Comparison of ENCODE assay signal across 14 cellular contexts in genomic region chr3:52070724-52071621, GRCh38. TPM values are rescaled to one million over a fixed set of nuclear protein-coding genes. Genes with fewer than 3 reads are reported as not detected.
DNase-seq lines count a peak whose midpoint lies in the region; ATAC-seq and TF ChIP-seq lines count a peak whose summit lies in the region.
"Had no signal": no experiment of that assay in that cellular context is flagged by ENCODE, and none has a peak within 500 bp of the region (broad histone marks: within the 10 kb centered on the region; RNA-seq: fewer than 3 reads in every experiment).

No MANE protein-coding gene starts in this region.

- 57 to 58% methylated on average over 22 of the region's 22 CpGs for WGBS in esophagus, 2 donors
- 68 to 79% (median 68%) methylated on average over 22 of the region's 22 CpGs for WGBS in ovary, 3 donors

- no peaks in the 10 kb centered on the region for H3K36me3 ChIP-seq in esophagus (ENCODE audit: control insufficient read depth in 2 of 2, insufficient read depth in 2 of 2, low read length in 1 of 2)
- H3K36me3 ChIP-seq in upper lobe of right lung: no peaks in the 10 kb centered on the region
- no peaks in the 10 kb centered on the region for H3K36me3 ChIP-seq in ovary

- H3K36me3 Mint-ChIP-seq in activated CD8-positive, alpha-beta T cell treated with anti-CD3 and anti-CD28 coated beads for 36 hours (ENCODE audit: low read depth): no peaks in the 10 kb centered on the region
- H3K36me3 Mint-ChIP-seq in activated CD8-positive, alpha-beta T cell treated with anti-CD3 and anti-CD28 coated beads, Interleukin-2, amount 10 ng/mL, durations not matched to agents 7 days and 5 days (ENCODE audit: low read depth): peaks cover 6% of the 10 kb centered on the region
- no peaks in the 10 kb centered on the region for H3K36me3 Mint-ChIP-seq in nephron (ENCODE audit: low read depth)

- no peaks in the 10 kb centered on the region for H3K9me3 Mint-ChIP-seq in activated CD8-positive, alpha-beta T cell treated with anti-CD3 and anti-CD28 coated beads for 36 hours
- no peaks in the 10 kb centered on the region for H3K9me3 Mint-ChIP-seq in activated CD8-positive, alpha-beta T cell treated with anti-CD3 and anti-CD28 coated beads, Interleukin-2, amount 10 ng/mL, durations not matched to agents 7 days and 5 days (ENCODE audit: insufficient read depth)
- H3K9me3 Mint-ChIP-seq in nephron: no peaks in the 10 kb centered on the region

- no peak overlapping the region for H3K27ac Mint-ChIP-seq in activated CD8-positive, alpha-beta T cell treated with anti-CD3 and anti-CD28 coated beads for 36 hours
- H3K27ac Mint-ChIP-seq in activated CD8-positive, alpha-beta T cell treated with anti-CD3 and anti-CD28 coated beads, Interleukin-2, amount 10 ng/mL, durations not matched to agents 7 days and 5 days: no peak overlapping the region
- peak overlapping the region; percentile 94 to 99 (median 97) for H3K27ac Mint-ChIP-seq in nephron

- H3K4me1 Mint-ChIP-seq in activated CD8-positive, alpha-beta T cell treated with anti-CD3 and anti-CD28 coated beads for 36 hours (ENCODE audit: low read depth): peaks cover 12% of the 10 kb centered on the region
- H3K4me1 Mint-ChIP-seq in activated CD8-positive, alpha-beta T cell treated with anti-CD3 and anti-CD28 coated beads, Interleukin-2, amount 10 ng/mL, durations not matched to agents 7 days and 5 days (ENCODE audit: low read depth): peaks cover 11% of the 10 kb centered on the region
- peaks cover 67% of the 10 kb centered on the region for H3K4me1 Mint-ChIP-seq in nephron

- no peak for TF ChIP-seq POLR2A in ovary (IDR thresholded peaks at IDR 0.05)

- H3K9me3 ChIP-seq in esophagus (ENCODE audit: control insufficient read depth in 2 of 2, insufficient read depth in 1 of 2, low read depth in 1 of 2, low read length in 1 of 2) (no peaks in the 10 kb centered on the region), upper lobe of right lung (no peaks in the 10 kb centered on the region), ovary (no peaks in the 10 kb centered on the region)
- H3K9me3 ChIP-seq: A549 had no signal

- CTCF ChIA-PET in activated CD8-positive, alpha-beta T cell treated with anti-CD3 and anti-CD28 coated beads for 36 hours (lab: Charles Lee): no interaction called here
- CTCF ChIA-PET in activated CD8-positive, alpha-beta T cell treated with anti-CD3 and anti-CD28 coated beads, Interleukin-2, amount 10 ng/mL, durations not matched to agents 7 days and 5 days (lab: Charles Lee): interaction anchor here (1.3 kb wide), 1 partner anchor 11 kb away, joined by 3 read pairs; no protein-coding TSS in a partner anchor

- peak; percentile 39 for ATAC-seq in activated CD8-positive, alpha-beta T cell treated with anti-CD3 and anti-CD28 coated beads for 36 hours
- ATAC-seq in activated CD8-positive, alpha-beta T cell treated with anti-CD3 and anti-CD28 coated beads, Interleukin-2, amount 10 ng/mL, durations not matched to agents 7 days and 5 days: no peak
- peak; percentile 73 for ATAC-seq in upper lobe of right lung
- ATAC-seq: A549, Panc1 had no signal

- H3K27ac ChIP-seq in esophagus (ENCODE audit: low read depth in 2 of 2, low read length in 1 of 2) (peak overlapping the region; percentile 36 to 69), upper lobe of right lung (peak overlapping the region; percentile 75), ovary (no peak overlapping the region)
- H3K27ac ChIP-seq: A549 had no signal

- POLR2A ChIA-PET in activated CD8-positive, alpha-beta T cell treated with anti-CD3 and anti-CD28 coated beads for 36 hours (lab: Charles Lee): interaction anchor here (0.8 to 0.9 kb wide), 2 partner anchors 13 to 114 kb away, joined by 3 read pairs; no protein-coding TSS in a partner anchor
- POLR2A ChIA-PET in activated CD8-positive, alpha-beta T cell treated with anti-CD3 and anti-CD28 coated beads, Interleukin-2, amount 10 ng/mL, durations not matched to agents 7 days and 5 days (lab: Charles Lee): no interaction called here

- TF ChIP-seq EP300 in ovary (IDR thresholded peaks at IDR 0.05): no peak

- no peak overlapping the region for H3K4me3 Mint-ChIP-seq in activated CD8-positive, alpha-beta T cell treated with anti-CD3 and anti-CD28 coated beads for 36 hours
- H3K4me3 Mint-ChIP-seq in activated CD8-positive, alpha-beta T cell treated with anti-CD3 and anti-CD28 coated beads, Interleukin-2, amount 10 ng/mL, durations not matched to agents 7 days and 5 days: no peak overlapping the region
- peak overlapping the region in 1 of 3 experiments; percentile 14 for H3K4me3 Mint-ChIP-seq in nephron

- no peak for DNase-seq in activated CD8-positive, alpha-beta T cell treated with anti-CD3 and anti-CD28 coated beads for 36 hours
- no peak for DNase-seq in activated CD8-positive, alpha-beta T cell treated with anti-CD3 and anti-CD28 coated beads, Interleukin-2, amount 10 ng/mL, durations not matched to agents 7 days and 5 days
- peak; percentile 79 for DNase-seq in upper lobe of right lung
- DNase-seq in MV-4-11 (lab: John Stamatoyannopoulos, UW): no peak
- DNase-seq in KBM-7: no peak
- DNase-seq in ovary: no peak
- DNase-seq: activated effector memory CD4-positive, alpha-beta T cell treated with anti-CD3 and anti-CD28 coated beads, Interleukin-2, amount 50 U/mL, for 16 hours; DND-41; NCI-H2029 treated with DMSO at 0.1 percent for 48 hours; stimulated activated CD4-positive, alpha-beta T cell treated with anti-CD3 and anti-CD28 coated beads, Interleukin-1b, Interleukin-23, amount 100 ng/mL, for 48 hours had no signal

- intact Hi-C loops in activated CD8-positive, alpha-beta T cell treated with anti-CD3 and anti-CD28 coated beads for 36 hours (cut with micrococcal nuclease): no loop called here
- intact Hi-C loops in upper lobe of right lung (cut with DNase I) (no loop called here), ovary (cut with DNase I) (no loop called here)

- H3K4me3 ChIP-seq in esophagus (ENCODE audit: low read depth in 1 of 2, low read length in 2 of 2): no peak overlapping the region
- no peak overlapping the region for H3K4me3 ChIP-seq in upper lobe of right lung
- no peak overlapping the region for H3K4me3 ChIP-seq in ovary
- H3K4me3 ChIP-seq: A549 had no signal

- in situ Hi-C loops in KBM-7 (cut with MboI; ENCODE audit: low pct_unique_long_range_greater_than_20kb, low sequenced_read_pairs): no loop called here

- no peaks in the 10 kb centered on the region for H3K27me3 Mint-ChIP-seq in activated CD8-positive, alpha-beta T cell treated with anti-CD3 and anti-CD28 coated beads for 36 hours
- no peaks in the 10 kb centered on the region for H3K27me3 Mint-ChIP-seq in activated CD8-positive, alpha-beta T cell treated with anti-CD3 and anti-CD28 coated beads, Interleukin-2, amount 10 ng/mL, durations not matched to agents 7 days and 5 days (ENCODE audit: low read depth)
- H3K27me3 Mint-ChIP-seq in nephron (ENCODE audit: low read depth): peaks cover 3% of the 10 kb centered on the region

- no peaks in the 10 kb centered on the region for H3K27me3 ChIP-seq in esophagus (ENCODE audit: control insufficient read depth in 1 of 2, insufficient read depth in 2 of 2, low read length in 2 of 2)
- no peaks in the 10 kb centered on the region for H3K27me3 ChIP-seq in upper lobe of right lung
- no peaks in the 10 kb centered on the region for H3K27me3 ChIP-seq in ovary

- no peak for TF ChIP-seq CTCF in activated CD8-positive, alpha-beta T cell treated with anti-CD3 and anti-CD28 coated beads for 36 hours (IDR thresholded peaks at IDR 0.05)
- no peak for TF ChIP-seq CTCF in nephron (IDR thresholded peaks at IDR 0.05; ENCODE audit: unreplicated experiment in 3 of 3)
- TF ChIP-seq CTCF in upper lobe of right lung (IDR thresholded peaks at IDR 0.05): no peak
- TF ChIP-seq CTCF in ovary (IDR thresholded peaks at IDR 0.05): no peak

- H3K4me1 ChIP-seq in esophagus (ENCODE audit: control insufficient read depth in 2 of 2, insufficient read depth in 2 of 2, low read length in 1 of 2): peaks cover 16 to 34% of the 10 kb centered on the region in 2 donors
- peaks cover 28% of the 10 kb centered on the region for H3K4me1 ChIP-seq in upper lobe of right lung
- H3K4me1 ChIP-seq in ovary (ENCODE audit: insufficient read depth): no peaks in the 10 kb centered on the region
- H3K4me1 ChIP-seq: A549 had no signal

RNA-seq across cellular contexts. Expression of gene DUSP7, which starts 14.6 kb away (rescaled TPM):
- 10 to 100 TPM; 19.6 to 21.6 TPM for total RNA-seq in activated CD8-positive, alpha-beta T cell treated with anti-CD3 and anti-CD28 coated beads for 36 hours
- 10 to 100 TPM; 37.4 to 39.1 TPM for total RNA-seq in activated CD8-positive, alpha-beta T cell treated with anti-CD3 and anti-CD28 coated beads, Interleukin-2, amount 10 ng/mL, durations not matched to agents 7 days and 5 days
- polyA plus RNA-seq in esophagus (10 to 100 TPM; 18.2 to 35.2 TPM), ovary (1 to 10 TPM; 6.5 to 8.6 TPM)
- total RNA-seq in upper lobe of right lung (40.7 TPM), ovary (10 to 100 TPM in 5 of 7 donors, 1 to 10 TPM in 2; 5.1 to 18.0 (median 15.2) TPM)

Comparison
In these comparisons a context has a peak if more than half of its experiments do, and no peak if none do; other contexts are left out.
1. H3K27ac Mint-ChIP-seq: peak in nephron (3 of 3); none in activated CD8-positive, alpha-beta T cell treated with anti-CD3 and anti-CD28 coated beads for 36 hours (single experiment) and activated CD8-positive, alpha-beta T cell treated with anti-CD3 and anti-CD28 coated beads, Interleukin-2, amount 10 ng/mL, durations not matched to agents 7 days and 5 days (single experiment).
2. H3K27ac ChIP-seq: peak in esophagus (2 of 2) and upper lobe of right lung (single experiment); none in ovary (0 of 2).